1 cellular context compared by ENCODE assay signal in the genomic region with DNA sequence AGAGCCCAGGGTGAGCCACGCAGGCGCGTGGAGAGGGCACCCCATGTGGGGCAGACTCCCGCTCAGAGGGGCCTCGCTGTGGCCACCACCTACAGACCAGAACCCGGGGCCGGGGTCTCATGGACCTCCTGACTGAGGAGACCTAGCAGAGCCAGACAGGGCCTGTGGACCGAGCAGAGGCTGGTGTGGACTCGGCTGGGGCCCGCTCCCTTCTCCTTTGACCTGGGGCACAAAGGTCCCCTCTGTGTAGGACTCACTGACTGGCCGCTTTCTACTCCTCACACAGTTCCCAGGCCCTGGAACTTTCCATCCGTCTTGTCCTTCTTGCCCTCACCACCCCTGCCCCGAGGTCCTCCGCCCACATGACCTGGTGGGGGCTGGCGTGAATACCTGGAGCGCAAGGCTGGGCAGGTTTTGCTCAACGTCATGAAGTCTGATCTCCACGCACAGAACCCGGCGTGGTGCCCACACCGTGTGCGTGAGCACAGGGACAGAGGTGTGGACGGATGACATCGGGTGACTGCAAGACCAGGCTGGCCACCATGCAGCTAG.
TF ChIP-seq lines count a peak whose summit lies in the region.

No MANE protein-coding gene starts in this region.

TF ChIP-seq in IMR-90, 13 proteins besides CTCF, POLR2A, EP300 and RAD21:
- TF ChIP-seq USF2 (IDR thresholded peaks at IDR 0.05; ENCODE audit: low read depth, low read length) (no peak), NFE2L2 (IDR thresholded peaks at IDR 0.05; ENCODE audit: low read depth, low read length) (no peak), RFX5 (IDR thresholded peaks at IDR 0.05; ENCODE audit: low read depth, low read length) (no peak), BHLHE40 (IDR thresholded peaks at IDR 0.05; ENCODE audit: low read depth, low read length) (no peak), ELK1 (IDR thresholded peaks at IDR 0.05; ENCODE audit: borderline replicate concordance, low read depth, low read length) (no peak), MAZ (IDR thresholded peaks at IDR 0.05; ENCODE audit: borderline replicate concordance, low read depth, low read length) (no peak), MAFK (IDR thresholded peaks at IDR 0.05; ENCODE audit: low read depth, low read length) (no peak)
